ENCODE assay signal across 1 cellular context in the genomic region with DNA sequence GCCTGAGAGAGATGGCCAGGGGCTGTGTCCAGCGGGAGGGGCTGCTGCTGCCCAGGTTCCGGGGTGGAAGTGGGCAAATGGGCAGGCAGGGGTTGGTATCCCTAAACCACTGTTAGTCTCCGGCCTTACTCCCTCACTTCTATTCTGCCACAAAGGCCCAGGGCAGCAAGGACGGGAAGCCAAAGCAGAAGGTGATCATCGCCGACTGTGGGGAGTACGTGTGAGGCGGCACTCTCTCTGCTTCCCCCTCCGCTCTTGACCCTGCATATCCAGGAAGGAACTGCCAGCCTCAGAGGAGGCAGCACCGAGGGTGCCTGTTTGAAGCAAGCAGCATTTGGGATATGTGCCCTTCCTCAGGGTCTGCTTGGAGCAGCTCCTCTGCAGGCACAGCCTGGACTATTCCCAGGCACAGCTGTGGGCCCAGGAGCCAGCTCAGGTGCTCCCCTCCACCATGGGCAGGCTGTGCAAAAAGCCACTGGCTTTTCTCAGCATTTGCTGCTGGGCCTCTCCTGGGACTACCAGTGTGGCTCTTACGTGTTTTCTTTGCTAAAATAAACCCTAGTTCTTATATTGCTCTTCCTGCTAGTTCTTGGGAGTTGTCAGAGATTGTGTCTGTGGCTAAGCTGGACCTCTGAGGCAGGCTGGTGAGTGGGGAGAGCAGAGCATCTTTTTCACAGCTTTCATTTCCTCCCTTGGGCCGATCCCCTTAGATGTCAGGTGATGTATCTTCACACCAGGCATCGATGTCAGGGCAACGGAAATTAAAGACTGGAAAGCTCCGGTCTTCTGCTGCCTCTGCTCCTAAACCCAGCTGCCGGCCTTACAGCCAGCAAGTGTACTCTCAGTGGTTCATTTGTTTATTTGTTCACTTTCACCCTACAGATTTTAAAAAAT.
TF ChIP-seq lines count a peak whose summit lies in the region.

No MANE protein-coding gene starts in this region.

TF ChIP-seq in endothelial cell of umbilical vein, 7 proteins besides CTCF, POLR2A, EP300 and RAD21 (continued from another document):
- TF ChIP-seq JUN (IDR thresholded peaks at IDR 0.05; ENCODE audit: borderline replicate concordance, insufficient read depth, insufficient read length, low read depth) (no peak), MYC (IDR thresholded peaks at IDR 0.05; ENCODE audit: low read depth, low read length) (no peak), GATA2 (IDR thresholded peaks at IDR 0.05; ENCODE audit: insufficient read depth, insufficient read length, low read depth, low read length) (no peak), EZH2 (IDR thresholded peaks at IDR 0.05; ENCODE audit: borderline replicate concordance, low read depth, low read length, severe bottlenecking) (no peak), POLR2AphosphoS5 (IDR thresholded peaks at IDR 0.05; ENCODE audit: insufficient read depth, low read depth, low read length) (no peak)
TF ChIP-seq in endothelial cell of umbilical vein: peak in this region for 0.
